Comparison of ENCODE assay signal across 3 cellular contexts in genomic region chr10:128784444-128784843, GRCh38.
TF ChIP-seq lines count a peak whose summit lies in the region.

No MANE protein-coding gene starts in this region.

TF ChIP-seq in HepG2, 621 proteins besides CTCF, POLR2A, EP300 and RAD21:
- TF ChIP-seq ZBTB14 (CRISPR knock-in tag; IDR thresholded peaks at IDR 0.05) (no peak), CREB1 (IDR thresholded peaks at IDR 0.05) (peak; percentile 90), CREB1 (CRISPR knock-in tag; IDR thresholded peaks at IDR 0.05) (no peak), ZNF337 (CRISPR knock-in tag; IDR thresholded peaks at IDR 0.05; ENCODE audit: borderline replicate concordance, low read depth) (no peak), ELF3 (CRISPR knock-in tag; IDR thresholded peaks at IDR 0.05) (no peak), ATF7 (IDR thresholded peaks at IDR 0.05) (peak; percentile 98), ATF7 (CRISPR knock-in tag; IDR thresholded peaks at IDR 0.05) (no peak), AKAP8 (CRISPR knock-in tag; IDR thresholded peaks at IDR 0.05) (no peak), MYPOP (CRISPR knock-in tag; IDR thresholded peaks at IDR 0.05) (no peak)

TF ChIP-seq in HEK293, 187 proteins besides CTCF, POLR2A, EP300 and RAD21:
- TF ChIP-seq TCF7L2 (IDR thresholded peaks at IDR 0.05; ENCODE audit: borderline replicate concordance, low read depth, low read length), result no peak
- no peak for TF ChIP-seq ZNF121 (tag by site-specific recombination; IDR thresholded peaks at IDR 0.05)
- TF ChIP-seq ATF2 (tag by site-specific recombination; IDR thresholded peaks at IDR 0.05; ENCODE audit: low read depth), result peak; percentile 80
- no peak for TF ChIP-seq ZSCAN16 (tag by site-specific recombination; IDR thresholded peaks at IDR 0.05)

TF ChIP-seq in K562, 482 proteins besides CTCF, POLR2A, EP300 and RAD21:
- TF ChIP-seq ATF3 (IDR thresholded peaks at IDR 0.05) (peak; percentile 20; the same call in 1 of the 2 replicates), ATF3 (CRISPR knock-in tag; conservative IDR thresholded peaks at IDR 0.05) (no peak), MCM3 (IDR thresholded peaks at IDR 0.05) (no peak)
